ENCODE assay signal across 16 cellular contexts in genomic region chr2:30276455-30276911, GRCh38. TPM values are rescaled to one million over a fixed set of nuclear protein-coding genes. Genes with fewer than 3 reads are reported as not detected.
DNase-seq lines count a peak whose midpoint lies in the region; ATAC-seq, FAIRE-seq and TF ChIP-seq lines count a peak whose summit lies in the region.
"Had no signal": no experiment of that assay in that cellular context is flagged by ENCODE, and none has a peak within 500 bp of the region (broad histone marks: within the 10 kb centered on the region; RNA-seq: fewer than 3 reads in every experiment).

No MANE protein-coding gene starts in this region.

- no peak overlapping the region for H3K4me3 ChIP-seq in HepG2 (replicated peaks in 1 of 3; ENCODE audit: insufficient read depth in 1 of 3, low read depth in 2 of 3, low read length in 3 of 3)
- H3K4me3 ChIP-seq: BLaER1 treated with 17β-estradiol and CSF1 and Interleukin-3, amounts not matched to agents 10 nM and 100 nM had no signal

- no peaks in the 10 kb centered on the region for H3K9me3 Mint-ChIP-seq in IgD-negative memory B cell
- no peaks in the 10 kb centered on the region for H3K9me3 Mint-ChIP-seq in immature natural killer cell

- no peaks in the 10 kb centered on the region for H3K36me3 Mint-ChIP-seq in IgD-negative memory B cell
- H3K36me3 Mint-ChIP-seq in immature natural killer cell: peaks cover 0 to 4% (median 0%) of the 10 kb centered on the region in 3 donors
- H3K36me3 Mint-ChIP-seq: brain had no signal

- CTCF ChIA-PET in HepG2 (lab: Yijun Ruan, JAX; ENCODE audit: low intra/inter-chr PET ratio, low total read pairs): no interaction called here

- no peak for ATAC-seq in HepG2
- ATAC-seq: foreskin keratinocyte had no signal

- peaks cover 7% of the 10 kb centered on the region for H3K4me1 ChIP-seq in HepG2 (ENCODE audit: insufficient read depth, low read length)

- H3K4me3 Mint-ChIP-seq in IgD-negative memory B cell: peak overlapping the region in 3 of 4 donors; percentile 13 to 86 (median 45)
- H3K4me3 Mint-ChIP-seq in immature natural killer cell: no peak overlapping the region
- H3K4me3 Mint-ChIP-seq: brain had no signal

- POLR2A ChIA-PET in HepG2 (lab: Yijun Ruan, JAX): no interaction called here

- 28% methylated on average over 4 of the region's 4 CpGs for WGBS in HepG2 (ENCODE audit: low lambda C conversion rate)

- no peak for TF ChIP-seq CTCF in HepG2 (CRISPR knock-in tag; IDR thresholded peaks at IDR 0.05)

- no peaks in the 10 kb centered on the region for H3K9me3 ChIP-seq in HepG2 (ENCODE audit: low read length)
- H3K9me3 ChIP-seq: BLaER1 treated with 17β-estradiol and CSF1 and Interleukin-3, amounts not matched to agents 10 nM and 100 nM had no signal

- H3K27me3 ChIP-seq in HepG2 (ENCODE audit: control insufficient read depth in 1 of 2, insufficient read depth in 2 of 2, low read length in 2 of 2): peaks cover 0 to 12% of the 10 kb centered on the region in 2 experiments; a peak in 2 of 5 replicates
- H3K27me3 ChIP-seq: BLaER1 treated with 17β-estradiol and CSF1 and Interleukin-3, amounts not matched to agents 10 nM and 100 nM; foreskin keratinocyte had no signal

- H3K4me2 ChIP-seq in HepG2 (ENCODE audit: low read depth, low read length): no peak overlapping the region
- H3K4me2 ChIP-seq: BLaER1 treated with 17β-estradiol and CSF1 and Interleukin-3, amounts not matched to agents 10 nM and 100 nM had no signal

- H3K4me1 Mint-ChIP-seq in IgD-negative memory B cell (peaks cover 56 to 77% (median 70%) of the 10 kb centered on the region in 3 donors), immature natural killer cell (peaks cover 23 to 37% of the 10 kb centered on the region in 2 donors)

- H3K9ac ChIP-seq in HepG2 (ENCODE audit: insufficient read depth, low read depth, low read length): no peak overlapping the region
- H3K9ac ChIP-seq: BLaER1 treated with 17β-estradiol and CSF1 and Interleukin-3, amounts not matched to agents 10 nM and 100 nM had no signal

- no peak for TF ChIP-seq POLR2A in HepG2 (IDR thresholded peaks at IDR 0.05; ENCODE audit: insufficient read depth in 1 of 2, low read depth in 2 of 2, low read length in 2 of 2)

- H3K27ac Mint-ChIP-seq in IgD-negative memory B cell: peak overlapping the region in 2 of 3 donors; percentile 47 to 73
- peak overlapping the region in 4 of 6 donors; percentile 39 to 67 (median 50) for H3K27ac Mint-ChIP-seq in immature natural killer cell
- H3K27ac Mint-ChIP-seq: brain had no signal

- no peak overlapping the region for H2AFZ ChIP-seq in HepG2 (ENCODE audit: low read length)

- intact Hi-C loops in HepG2 (cut with micrococcal nuclease; ENCODE audit: unreplicated experiment): no loop called here

- in situ Hi-C loops in HepG2 (cut with HindIII; ENCODE audit: extremely low pct_ligation_motif_present, low pct_unique_long_range_greater_than_20kb): no loop called here

- no TSS peak for BruUV-seq in HepG2 (replicated peaks; lab: Mats Ljungman, UMichigan)

- FAIRE-seq in HTR-8/SVneo (lab: Jason Lieb, UNC) (no peak), HepG2 (lab: Jason Lieb, UNC) (no peak)

- DNase-seq in stimulated activated CD4-positive, alpha-beta T cell treated with anti-CD3 and anti-CD28 coated beads, Interleukin-2, amount 100 ng/mL, for 24 hours: peak; percentile 26 to 41
- no peak for DNase-seq in stimulated activated CD4-positive, alpha-beta T cell treated with anti-CD3 and anti-CD28 coated beads, Interleukin-12 subunit alpha, Interleukin-12 subunit beta, amount 100 ng/mL, for 4 hours
- peak in 1 of 3 donors; percentile 5 for DNase-seq in immature natural killer cell
- DNase-seq in HTR-8/SVneo (ENCODE audit: insufficient read length, low spot score): no peak
- DNase-seq in medulla oblongata (ENCODE audit: extremely low spot score): no peak
- DNase-seq in hepatic stellate cell (ENCODE audit: low spot score): no peak
- no peak for DNase-seq in HepG2 (ENCODE audit: low spot score)
- DNase-seq: foreskin keratinocyte; KBM-7; NCI-H1694; NCI-H748 treated with DMSO at 0.1 percent for 48 hours; SHP77 treated with DMSO at 0.1 percent for 48 hours; stimulated activated naive CD4-positive, alpha-beta T cell treated with Interleukin-2 at 50 U/mL for 16 hours had no signal

- no peak for TF ChIP-seq RAD21 in HepG2 (CRISPR knock-in tag; IDR thresholded peaks at IDR 0.05)

- H4K20me1 ChIP-seq in HepG2 (ENCODE audit: insufficient read depth, low read length): no peaks in the 10 kb centered on the region
- H4K20me1 ChIP-seq: BLaER1 treated with 17β-estradiol and CSF1 and Interleukin-3, amounts not matched to agents 10 nM and 100 nM had no signal

- TF ChIP-seq EP300 in HepG2 (IDR thresholded peaks at IDR 0.05; ENCODE audit: low read depth in 2 of 2, low read length in 2 of 2) (no peak), HepG2 (CRISPR knock-in tag; IDR thresholded peaks at IDR 0.05; ENCODE audit: borderline replicate concordance) (no peak)

- no peaks in the 10 kb centered on the region for H3K79me2 ChIP-seq in HepG2 (ENCODE audit: insufficient read depth, low read length)

- H3K36me3 ChIP-seq in HepG2 (replicated peaks in 1 of 2; ENCODE audit: control insufficient read depth in 1 of 2, insufficient read depth in 2 of 2, low read length in 2 of 2): no peaks in the 10 kb centered on the region
- H3K36me3 ChIP-seq: BLaER1 treated with 17β-estradiol and CSF1 and Interleukin-3, amounts not matched to agents 10 nM and 100 nM had no signal

- H3K27me3 Mint-ChIP-seq in IgD-negative memory B cell (peaks cover 2% of the 10 kb centered on the region), immature natural killer cell (ENCODE audit: low read depth in 3 of 3) (peaks cover 4 to 6% (median 4%) of the 10 kb centered on the region in 3 donors)
- H3K27me3 Mint-ChIP-seq: brain had no signal

- H3K27ac ChIP-seq in HepG2 (ENCODE audit: extremely low read length, insufficient read depth, low read length): no peak overlapping the region
- H3K27ac ChIP-seq: BLaER1 treated with 17β-estradiol and CSF1 and Interleukin-3, amounts not matched to agents 10 nM and 100 nM; foreskin keratinocyte had no signal

TF ChIP-seq in HepG2, 621 proteins besides CTCF, POLR2A, EP300 and RAD21 (continues in another document):
- no peak for TF ChIP-seq ZNF383 (CRISPR knock-in tag; IDR thresholded peaks at IDR 0.05; ENCODE audit: borderline replicate concordance)
- TF ChIP-seq GZF1 (CRISPR knock-in tag; IDR thresholded peaks at IDR 0.05): no peak
- TF ChIP-seq ZNF557 (CRISPR knock-in tag; IDR thresholded peaks at IDR 0.05): no peak
- no peak for TF ChIP-seq POLR2G (IDR thresholded peaks at IDR 0.05; ENCODE audit: low read depth, low read length)
- TF ChIP-seq ZNF468 (CRISPR knock-in tag; IDR thresholded peaks at IDR 0.05): no peak
- no peak for TF ChIP-seq IKZF5 (CRISPR knock-in tag; IDR thresholded peaks at IDR 0.05)
- no peak for TF ChIP-seq RFX1 (IDR thresholded peaks at IDR 0.05)

RNA-seq across cellular contexts. Expression of gene LBH, which starts 45.1 kb away (rescaled TPM):
- 163 TPM for polyA plus RNA-seq in IgD-negative memory B cell
- 100 to 1,000 TPM; 101 to 137 (median 129) TPM for polyA plus RNA-seq in immature natural killer cell
- total RNA-seq in HepG2 (2016; rRNA removed; fragmentation: Illumina TruSeq; extraction: Trizol): 0.09 and 0.10 TPM in 2 replicates
- not detected in 2 replicates for total RNA-seq in HepG2 (2016; cell fraction: cytosol; rRNA removed; fragmentation: Illumina TruSeq; extraction: Trizol; ENCODE audit: low read depth)
- 0.15 TPM in 1 of 2 replicates, not detected in the other for total RNA-seq in HepG2 (2016; cell fraction: insoluble cytoplasmic fraction; rRNA removed; fragmentation: Illumina TruSeq; extraction: Trizol)
- 0.06 and 0.10 TPM in 2 replicates for total RNA-seq in HepG2 (2016; cell fraction: membrane; rRNA removed; fragmentation: Illumina TruSeq; extraction: Trizol)
- total RNA-seq in HepG2 (2016; cell fraction: nucleus; rRNA removed; fragmentation: Illumina TruSeq; extraction: Trizol): not detected in 2 replicates
- 0.16 and 0.25 TPM in 2 replicates for polyA plus RNA-seq in HepG2 (2011; rRNA removed)
- 0.12 and 0.28 TPM in 2 replicates for polyA plus RNA-seq in HepG2 (2011; cell fraction: cytosol; rRNA removed)
- polyA plus RNA-seq in HepG2 (2011; cell fraction: nucleus; rRNA removed): 0.05 and 0.16 TPM in 2 replicates
- 0.13 TPM in 1 of 2 replicates, not detected in the other for polyA plus RNA-seq in HepG2 (2012)
- not detected in 2 replicates for polyA plus RNA-seq in HepG2 (2016; cell fraction: cytosol; fragmentation: Illumina TruSeq; extraction: Trizol; ENCODE audit: low read depth)
- polyA plus RNA-seq in HepG2 (2016; cell fraction: insoluble cytoplasmic fraction; fragmentation: Illumina TruSeq; extraction: Trizol; ENCODE audit: low read depth): 0.16 and 0.23 TPM in 2 replicates
- 0.14 TPM in 1 of 2 replicates, not detected in the other for polyA plus RNA-seq in HepG2 (2016; cell fraction: membrane; fragmentation: Illumina TruSeq; extraction: Trizol; ENCODE audit: low read depth)
- polyA plus RNA-seq in HepG2 (2016; cell fraction: nucleus; fragmentation: Illumina TruSeq; extraction: Trizol; ENCODE audit: insufficient read depth, low read depth): not detected in 2 replicates
- polyA minus RNA-seq in HepG2 (2011; rRNA and poly(A)+ RNA removed; ENCODE audit: low replicate concordance): 0.16 and 0.91 TPM in 2 replicates
- polyA minus RNA-seq in HepG2 (2011; cell fraction: cytosol; rRNA and poly(A)+ RNA removed): not detected in 2 replicates
- polyA minus RNA-seq in HepG2 (2011; cell fraction: nucleus; rRNA and poly(A)+ RNA removed): 0.13 TPM in 1 of 2 replicates, not detected in the other

Comparison
In these comparisons a context has a peak if more than half of its experiments do, and no peak if none do; other contexts are left out.
1. DNase-seq: peak in stimulated activated CD4-positive, alpha-beta T cell treated with anti-CD3 and anti-CD28 coated beads, Interleukin-2, amount 100 ng/mL, for 24 hours (2 of 2); none in stimulated activated CD4-positive, alpha-beta T cell treated with anti-CD3 and anti-CD28 coated beads, Interleukin-12 subunit alpha, Interleukin-12 subunit beta, amount 100 ng/mL, for 4 hours (single experiment), HTR-8/SVneo (single experiment), medulla oblongata (single experiment), hepatic stellate cell (single experiment) and HepG2 (single experiment).
2. H3K4me3 Mint-ChIP-seq: peak in IgD-negative memory B cell (3 of 4); none in immature natural killer cell (0 of 5).
3. RNA of gene LBH, which starts 45.1 kb away (polyA plus RNA-seq): 163 TPM in IgD-negative memory B cell (single experiment) and 101 to 137 TPM in immature natural killer cell; 0.05 to 0.28 TPM in HepG2; every median in the first group is over 10 times any median in the second.